ENCODE assay signal across 16 cellular contexts in the genomic region with DNA sequence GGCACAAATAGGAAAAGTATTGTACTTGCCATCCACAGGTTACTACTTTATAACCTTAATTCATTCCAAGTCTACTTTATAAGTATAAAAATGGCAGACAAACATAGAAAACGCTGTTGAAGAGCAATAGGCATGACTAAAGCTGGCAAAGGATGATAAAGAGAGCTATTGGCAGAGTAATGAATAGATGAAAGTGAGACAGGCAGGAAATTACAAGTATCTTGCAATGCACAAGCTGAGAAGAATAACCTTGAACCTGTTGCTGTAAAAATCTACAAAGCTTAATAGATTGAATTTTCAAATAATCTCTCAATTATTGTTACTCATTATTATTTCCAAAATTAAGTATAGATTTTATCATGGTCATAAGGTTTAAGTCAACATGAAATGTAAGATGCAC. TPM values are rescaled to one million over a fixed set of nuclear protein-coding genes. Genes with fewer than 3 reads are reported as not detected.
DNase-seq lines count a peak whose midpoint lies in the region; ATAC-seq, FAIRE-seq and TF ChIP-seq lines count a peak whose summit lies in the region.
"Had no signal": no experiment of that assay in that cellular context is flagged by ENCODE, and none has a peak within 500 bp of the region (broad histone marks: within the 10 kb centered on the region; RNA-seq: fewer than 3 reads in every experiment).

No MANE protein-coding gene starts in this region.

- DNase-seq in activated CD4-positive, alpha-beta T cell treated with anti-CD3 and anti-CD28 coated beads for 36 hours, result no peak
- no peak for DNase-seq in activated CD4-positive, alpha-beta T cell treated with anti-CD3 and anti-CD28 coated beads for 4 hours
- DNase-seq in DMS79 treated with DMSO at 0.1 percent for 48 hours (lab: John Stamatoyannopoulos, UW), result peak; percentile 86
- no peak for DNase-seq in activated CD4-positive, alpha-beta memory T cell treated with anti-CD3 and anti-CD28 coated beads, Interleukin-2, amount 10 ng/mL, durations not matched to agents 7 days and 5 days
- DNase-seq in mesothelial cell of epicardium (ENCODE audit: low spot score in 2 of 2, unreplicated experiment in 2 of 2), result no peak
- DNase-seq in RCC 7860 (ENCODE audit: low spot score), result no peak
- no peak for DNase-seq in SHP77 treated with DMSO at 0.1 percent for 48 hours (lab: John Stamatoyannopoulos, UW)
- DNase-seq: erythroblast; KG1; mucosa of descending colon; NCI-H1092; NCI-H82; stimulated activated naive B cell treated with anti-CD40 and anti-IgM and Interleukin-4, amounts not matched to agents 10 μg/mL and 1 μg/mL and 100 μg/mL, for 72 hours; transverse colon had no signal

- H3K27me3 Mint-ChIP-seq in activated CD4-positive, alpha-beta T cell treated with anti-CD3 and anti-CD28 coated beads for 36 hours, result no peaks in the 10 kb centered on the region
- no peaks in the 10 kb centered on the region for H3K27me3 Mint-ChIP-seq in activated CD4-positive, alpha-beta memory T cell treated with anti-CD3 and anti-CD28 coated beads, Interleukin-2, amount 10 ng/mL, durations not matched to agents 7 days and 5 days
- no peaks in the 10 kb centered on the region for H3K27me3 Mint-ChIP-seq in mesothelial cell of epicardium (ENCODE audit: low read depth)
- H3K27me3 Mint-ChIP-seq: stimulated activated naive B cell treated with anti-CD40 and anti-IgM and Interleukin-4, amounts not matched to agents 10 μg/mL and 1 μg/mL and 100 μg/mL, for 72 hours had no signal

- ATAC-seq in activated CD4-positive, alpha-beta T cell treated with anti-CD3 and anti-CD28 coated beads for 36 hours, result peak; percentile 55
- no peak for ATAC-seq in HG03280 (IDR thresholded peaks at IDR 0.05; ENCODE audit: unreplicated experiment)
- ATAC-seq: mucosa of descending colon; stimulated activated naive B cell treated with anti-CD40 and anti-IgM and Interleukin-4, amounts not matched to agents 10 μg/mL and 1 μg/mL and 100 μg/mL, for 72 hours had no signal

- CTCF ChIA-PET in activated CD4-positive, alpha-beta T cell treated with anti-CD3 and anti-CD28 coated beads for 36 hours (lab: Charles Lee), result interaction anchor here (0.6 to 5.6 kb wide), 10 partner anchors 9 to 193 kb away, joined by 4 to 20 read pairs (median 6); no protein-coding TSS in a partner anchor
- CTCF ChIA-PET in activated CD4-positive, alpha-beta memory T cell treated with anti-CD3 and anti-CD28 coated beads, Interleukin-2, amount 10 ng/mL, durations not matched to agents 7 days and 5 days (lab: Charles Lee), result interaction anchor here (0.5 to 2.4 kb wide), 4 partner anchors 76 to 985 kb away, joined by 3 to 6 read pairs (median 4); no protein-coding TSS in a partner anchor

- no peak for TF ChIP-seq CTCF in mesothelial cell of epicardium (IDR thresholded peaks at IDR 0.05; ENCODE audit: unreplicated experiment)

- FAIRE-seq in RCC 7860 (lab: Jason Lieb, UNC), result no peak
- FAIRE-seq: bronchial epithelial cell had no signal

- peaks cover 33% of the 10 kb centered on the region for H3K36me3 Mint-ChIP-seq in activated CD4-positive, alpha-beta T cell treated with anti-CD3 and anti-CD28 coated beads for 36 hours (ENCODE audit: low read depth)
- peaks cover 42% of the 10 kb centered on the region for H3K36me3 Mint-ChIP-seq in activated CD4-positive, alpha-beta memory T cell treated with anti-CD3 and anti-CD28 coated beads, Interleukin-2, amount 10 ng/mL, durations not matched to agents 7 days and 5 days (ENCODE audit: low read depth)
- H3K36me3 Mint-ChIP-seq in mesothelial cell of epicardium, result no peaks in the 10 kb centered on the region

- POLR2A ChIA-PET in activated CD4-positive, alpha-beta T cell treated with anti-CD3 and anti-CD28 coated beads for 36 hours (lab: Charles Lee), result interaction anchor here (0.6 kb wide), 1 partner anchor 195 kb away, joined by 3 read pairs; no protein-coding TSS in a partner anchor
- POLR2A ChIA-PET in activated CD4-positive, alpha-beta memory T cell treated with anti-CD3 and anti-CD28 coated beads, Interleukin-2, amount 10 ng/mL, durations not matched to agents 7 days and 5 days (lab: Charles Lee), result interaction anchor here (0.8 to 6.6 kb wide), 7 partner anchors 7 to 293 kb away, joined by 3 to 40 read pairs (median 3); partner anchors contain the start of gene UGP2

- H3K4me3 Mint-ChIP-seq in activated CD4-positive, alpha-beta T cell treated with anti-CD3 and anti-CD28 coated beads for 36 hours, result peak overlapping the region; percentile 11
- H3K4me3 Mint-ChIP-seq in activated CD4-positive, alpha-beta memory T cell treated with anti-CD3 and anti-CD28 coated beads, Interleukin-2, amount 10 ng/mL, durations not matched to agents 7 days and 5 days, result no peak overlapping the region
- no peak overlapping the region for H3K4me3 Mint-ChIP-seq in mesothelial cell of epicardium
- H3K4me3 Mint-ChIP-seq: stimulated activated naive B cell treated with anti-CD40 and anti-IgM and Interleukin-4, amounts not matched to agents 10 μg/mL and 1 μg/mL and 100 μg/mL, for 72 hours had no signal

- H3K9me3 Mint-ChIP-seq in activated CD4-positive, alpha-beta T cell treated with anti-CD3 and anti-CD28 coated beads for 36 hours (ENCODE audit: low read depth), result no peaks in the 10 kb centered on the region
- H3K9me3 Mint-ChIP-seq in activated CD4-positive, alpha-beta memory T cell treated with anti-CD3 and anti-CD28 coated beads, Interleukin-2, amount 10 ng/mL, durations not matched to agents 7 days and 5 days, result no peaks in the 10 kb centered on the region
- no peaks in the 10 kb centered on the region for H3K9me3 Mint-ChIP-seq in mesothelial cell of epicardium
- H3K9me3 Mint-ChIP-seq: stimulated activated naive B cell treated with anti-CD40 and anti-IgM and Interleukin-4, amounts not matched to agents 10 μg/mL and 1 μg/mL and 100 μg/mL, for 72 hours had no signal

- intact Hi-C loops in activated CD4-positive, alpha-beta T cell treated with anti-CD3 and anti-CD28 coated beads for 36 hours (cut with DNase I, micrococcal nuclease), result loop anchor here in 1 of 2 experiments (2.0 kb wide), 2 partner anchors 67 to 77 kb away; no protein-coding TSS in a partner anchor

- peak overlapping the region; percentile 72 for H3K27ac Mint-ChIP-seq in activated CD4-positive, alpha-beta T cell treated with anti-CD3 and anti-CD28 coated beads for 36 hours
- peak overlapping the region; percentile 4 for H3K27ac Mint-ChIP-seq in activated CD4-positive, alpha-beta memory T cell treated with anti-CD3 and anti-CD28 coated beads, Interleukin-2, amount 10 ng/mL, durations not matched to agents 7 days and 5 days
- peak overlapping the region; percentile 58 for H3K27ac Mint-ChIP-seq in mesothelial cell of epicardium
- H3K27ac Mint-ChIP-seq: stimulated activated naive B cell treated with anti-CD40 and anti-IgM and Interleukin-4, amounts not matched to agents 10 μg/mL and 1 μg/mL and 100 μg/mL, for 72 hours had no signal

- peaks cover 88% of the 10 kb centered on the region for H3K4me1 Mint-ChIP-seq in activated CD4-positive, alpha-beta T cell treated with anti-CD3 and anti-CD28 coated beads for 36 hours
- peaks cover 80% of the 10 kb centered on the region for H3K4me1 Mint-ChIP-seq in activated CD4-positive, alpha-beta memory T cell treated with anti-CD3 and anti-CD28 coated beads, Interleukin-2, amount 10 ng/mL, durations not matched to agents 7 days and 5 days
- H3K4me1 Mint-ChIP-seq in mesothelial cell of epicardium, result peaks cover 66% of the 10 kb centered on the region

RNA-seq across cellular contexts. Expression of gene PELI1, which starts 8.8 kb away (rescaled TPM):
- 10 to 100 TPM; 21.3 to 29.7 TPM for total RNA-seq in activated CD4-positive, alpha-beta T cell treated with anti-CD3 and anti-CD28 coated beads for 36 hours
- 10 to 100 TPM; 44.9 to 45.0 TPM for total RNA-seq in activated CD4-positive, alpha-beta memory T cell treated with anti-CD3 and anti-CD28 coated beads, Interleukin-2, amount 10 ng/mL, durations not matched to agents 7 days and 5 days
- 124 to 134 TPM (median 129 TPM) in 3 replicates for total RNA-seq in mesothelial cell of epicardium

Comparison
In these comparisons a context has a peak if more than half of its experiments do, and no peak if none do; other contexts are left out.
1. H3K27ac Mint-ChIP-seq: peak in every context shown above with its lines; median percentile 72 in activated CD4-positive, alpha-beta T cell treated with anti-CD3 and anti-CD28 coated beads for 36 hours; 58 in mesothelial cell of epicardium; 4 in activated CD4-positive, alpha-beta memory T cell treated with anti-CD3 and anti-CD28 coated beads, Interleukin-2, amount 10 ng/mL, durations not matched to agents 7 days and 5 days.